Comparison of ENCODE assay signal across 22 cellular contexts in the genomic region with DNA sequence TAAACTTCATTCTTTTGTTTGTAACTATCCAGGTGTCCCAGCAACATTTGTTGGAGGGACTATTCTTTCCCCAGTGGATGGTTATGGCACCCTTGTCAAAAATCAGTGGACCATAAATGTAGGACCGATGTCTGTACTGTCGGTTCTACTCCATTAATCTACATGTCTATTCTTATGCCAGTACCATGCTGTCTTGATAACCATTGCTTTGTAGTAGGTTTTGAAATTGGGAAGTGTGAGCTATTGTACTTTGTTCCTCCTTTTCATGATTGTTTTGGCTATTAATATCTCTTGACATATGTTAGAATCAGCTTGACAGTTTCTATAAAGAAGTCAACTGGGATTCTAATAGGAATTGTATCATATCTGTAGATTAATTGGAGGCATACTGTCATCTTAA.
"Had no signal": no experiment of that assay in that cellular context is flagged by ENCODE, and none has a peak within 500 bp of the region (broad histone marks: within the 10 kb centered on the region; RNA-seq: fewer than 3 reads in every experiment).

No MANE protein-coding gene starts in this region.

- H3K27me3 ChIP-seq: gastrocnemius medialis, spleen, tibial artery, upper lobe of left lung, vagina had no signal

- H3K36me3 ChIP-seq: gastrocnemius medialis, heart right ventricle, spleen, tibial artery, upper lobe of left lung, vagina had no signal

- DNase-seq: effector memory CD4-positive, alpha-beta T cell; gastrocnemius medialis; heart right ventricle; hypothalamus; islet precursor cell; mammary epithelial cell; mucosa of descending colon; natural killer cell; posterior cingulate gyrus; spleen; stimulated activated CD4-positive, alpha-beta T cell treated with anti-CD3 and anti-CD28 coated beads, Interleukin-15, amount 100 ng/mL, for 24 hours; stimulated activated CD4-positive, alpha-beta T cell treated with anti-CD3 and anti-CD28 coated beads, Interleukin-1b, Interleukin-23, amount 100 ng/mL, for 48 hours; stimulated activated CD4-positive, alpha-beta T cell treated with anti-CD3 and anti-CD28 coated beads, Interleukin-4, amount 100 ng/mL, for 4 hours; stimulated activated naive CD8-positive, alpha-beta T cell treated with anti-CD3 and anti-CD28 coated beads, Interleukin-15, Interleukin-2, amounts not matched to agents 100 U/mL and 50 U/mL, for 24 hours; tibial artery; upper lobe of left lung had no signal

- FAIRE-seq: endometrium had no signal

- H3K4me3 ChIP-seq: gastrocnemius medialis, heart right ventricle, mucosa of descending colon, spleen, tibial artery, upper lobe of left lung, vagina had no signal

- H3K9me3 ChIP-seq: gastrocnemius medialis, mucosa of descending colon, spleen, tibial artery, upper lobe of left lung, vagina had no signal

- H3K27ac ChIP-seq: gastrocnemius medialis, heart right ventricle, spleen, tibial artery, upper lobe of left lung, vagina had no signal

- H3K27ac Mint-ChIP-seq: natural killer cell had no signal

- H3K4me1 ChIP-seq: gastrocnemius medialis, heart right ventricle, tibial artery, upper lobe of left lung, vagina had no signal

- H3K36me3 Mint-ChIP-seq: natural killer cell had no signal

- H3K4me1 Mint-ChIP-seq: natural killer cell, neural crest cell had no signal

- H3K9me3 Mint-ChIP-seq: natural killer cell had no signal

- H3K4me3 Mint-ChIP-seq: natural killer cell, neural crest cell had no signal

- ATAC-seq: esophagus mucosa; gastrocnemius medialis; heart right ventricle; left lobe of liver; mucosa of descending colon; natural killer cell; sciatic nerve; stimulated activated naive CD8-positive, alpha-beta T cell treated with anti-CD3 and anti-CD28 coated beads, Interleukin-15, Interleukin-2, amounts not matched to agents 100 U/mL and 50 U/mL, for 24 hours had no signal
